7 cellular contexts compared by ENCODE assay signal in the genomic region with DNA sequence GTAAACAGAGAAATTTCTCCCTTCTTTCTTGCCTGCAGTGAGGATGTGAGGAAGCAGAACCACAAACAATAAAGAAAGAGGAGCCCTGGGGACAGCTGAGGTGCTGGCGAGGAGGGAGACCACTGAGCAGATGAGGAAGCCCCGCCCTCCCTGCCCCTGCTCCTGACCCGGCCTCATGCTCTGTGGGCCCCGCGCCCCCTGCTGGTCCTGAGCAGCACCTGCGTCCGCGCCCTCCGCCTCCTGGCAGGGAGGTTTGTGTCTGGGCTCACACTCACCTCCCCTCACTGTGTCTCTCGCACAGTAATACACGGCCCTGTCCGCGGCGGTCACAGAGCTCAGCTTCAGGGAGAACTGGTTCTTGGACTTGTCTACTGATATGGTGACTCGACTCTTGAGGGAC.
DNase-seq lines count a peak whose midpoint lies in the region; ATAC-seq, FAIRE-seq and TF ChIP-seq lines count a peak whose summit lies in the region.
"Not testable (repeated sequence)": the region's sequence is repeated elsewhere in the genome, so short reads cannot be mapped to it uniquely, and the experiment has no call there.

No MANE protein-coding gene starts in this region.

- SMC1A ChIA-PET in GM12878 (lab: Charles Lee; ENCODE audit: uncharacterized antibody, unreplicated experiment): not testable (repeated sequence)

- ATAC-seq in GM19035 (IDR thresholded peaks at IDR 0.05; ENCODE audit: unreplicated experiment): peak; percentile 85
- peak; percentile 76 for ATAC-seq in GM21390 (IDR thresholded peaks at IDR 0.05; ENCODE audit: unreplicated experiment)
- ATAC-seq in HG02588 (IDR thresholded peaks at IDR 0.05; ENCODE audit: unreplicated experiment): peak; percentile 94
- peak; percentile 56 for ATAC-seq in HG02884 (IDR thresholded peaks at IDR 0.05; ENCODE audit: unreplicated experiment)
- peak; percentile 61 for ATAC-seq in HG03460 (IDR thresholded peaks at IDR 0.05; ENCODE audit: unreplicated experiment)
- ATAC-seq in GM12878: peak; percentile 80

- not testable (repeated sequence) for H3K9me3 ChIP-seq in GM12878 (replicated peaks; ENCODE audit: control insufficient read depth, insufficient read depth, low read length)

- DNase-seq in GM18507 (ENCODE audit: extremely low spot score, insufficient read length, low read depth); GM12878 (ENCODE audit: low read depth, low spot score): not testable (repeated sequence)

- not testable (repeated sequence) for H3K79me2 ChIP-seq in GM12878 (ENCODE audit: control insufficient read depth, insufficient read depth, low read length)

- not testable (repeated sequence) for H3K27me3 ChIP-seq in GM12878 (replicated peaks in 1 of 2; ENCODE audit: control insufficient read depth in 2 of 2, insufficient read depth in 2 of 2, low read length in 1 of 2)

- not testable (repeated sequence) for H3K4me3 ChIP-seq in GM12878

- H3K36me3 ChIP-seq in GM12878 (ENCODE audit: control insufficient read depth in 2 of 2, insufficient read depth in 2 of 2, low read length in 1 of 2): not testable (repeated sequence)

- H3K27ac ChIP-seq in GM12878 (ENCODE audit: control insufficient read depth, insufficient read depth): not testable (repeated sequence)

- not testable (repeated sequence) for BruUV-seq in GM12878 (replicated peaks; lab: Mats Ljungman, UMichigan)

- not testable (repeated sequence) for TF ChIP-seq CTCF in GM12878 (IDR thresholded peaks at IDR 0.05 in 2 of 3, conservative IDR thresholded peaks at IDR 0.05 in 1 of 3; ENCODE audit: control insufficient read depth in 2 of 3, extremely low read depth in 1 of 3, insufficient read depth in 1 of 3, low read depth in 3 of 3, low read length in 3 of 3)

- POLR2A ChIA-PET in GM12878 (lab: Charles Lee): not testable (repeated sequence)

- WGBS in GM12878 (ENCODE audit: insufficient coverage, insufficient replicate concordance, low lambda C conversion rate, missing lambda C conversion rate): no CpG with 5 or more reads among the region's 15 CpGs

- not testable (repeated sequence) for H3K4me2 ChIP-seq in GM12878 (ENCODE audit: control insufficient read depth, insufficient read depth)

- FAIRE-seq in GM18507 (lab: Jason Lieb, UNC) (peak; percentile 57), GM12878 (lab: Jason Lieb, UNC) (peak; percentile 71)

- not testable (repeated sequence) for H4K20me1 ChIP-seq in GM12878 (ENCODE audit: control insufficient read depth, insufficient read depth)

- RAD21 ChIA-PET in GM12878 (lab: Charles Lee; ENCODE audit: unreplicated experiment): not testable (repeated sequence)

- not testable (repeated sequence) for H3K4me1 ChIP-seq in GM12878 (ENCODE audit: control insufficient read depth, insufficient read depth, low read length)

- in situ Hi-C loops in GM12878 (cut with MboI): not testable (repeated sequence)

- H3K9ac ChIP-seq in GM12878 (ENCODE audit: control insufficient read depth, insufficient read depth, low read length): not testable (repeated sequence)

- H2AFZ ChIP-seq in GM12878 (ENCODE audit: control insufficient read depth, low read depth, low read length): not testable (repeated sequence)

- TF ChIP-seq POLR2A in GM12878 (IDR thresholded peaks at IDR 0.05; ENCODE audit: low read depth, low read length): not testable (repeated sequence)

- TF ChIP-seq EP300 in GM12878 (IDR thresholded peaks at IDR 0.05; ENCODE audit: borderline replicate concordance in 1 of 2, control insufficient read depth in 1 of 2, low read depth in 2 of 2, low read length in 2 of 2): not testable (repeated sequence)

- intact Hi-C loops in GM12878 (cut with micrococcal nuclease; ENCODE audit: unreplicated experiment): not testable (repeated sequence)

- CTCF ChIA-PET in GM12878 (lab: Yijun Ruan, JAX): not testable (repeated sequence)

- TF ChIP-seq RAD21 in GM12878 (IDR thresholded peaks at IDR 0.05; ENCODE audit: insufficient read depth, low read depth, low read length): not testable (repeated sequence)
